Comparison of ENCODE assay signal across 26 cellular contexts in the genomic region with DNA sequence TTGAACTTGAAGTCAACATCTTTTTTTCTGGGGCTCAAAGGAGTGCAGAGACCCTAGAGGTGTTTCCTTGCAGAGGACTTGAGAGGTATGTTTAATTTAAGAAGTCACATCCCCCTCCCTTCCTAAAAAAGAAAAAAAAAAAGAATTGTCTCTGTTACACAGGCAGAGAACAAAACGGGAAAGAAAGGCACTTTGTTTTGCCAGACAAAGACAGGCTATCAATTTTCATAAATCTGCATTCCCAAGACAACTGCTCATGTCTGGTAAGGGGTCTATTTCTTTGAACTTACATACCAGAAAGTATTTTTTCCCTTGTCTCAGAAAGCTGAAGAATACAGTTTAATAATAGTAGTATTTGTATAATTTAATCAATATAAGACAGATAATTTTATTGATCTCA.
"Had no signal": no experiment of that assay in that cellular context is flagged by ENCODE, and none has a peak within 500 bp of the region (broad histone marks: within the 10 kb centered on the region; RNA-seq: fewer than 3 reads in every experiment).

No MANE protein-coding gene starts in this region.

- H3K4me3 ChIP-seq: breast epithelium, gastrocnemius medialis, heart left ventricle, lower lobe of right lung, tibial nerve, vagina had no signal

- FAIRE-seq: small intestine had no signal

- H3K27ac Mint-ChIP-seq: activated naive CD8-positive, alpha-beta T cell treated with anti-CD3 and anti-CD28 coated beads, Interleukin-2, amount 50 U/mL, for 24 hours; activated T-helper 17 cell treated with anti-CD3 and anti-CD28 coated beads, Interleukin-2, amount 50 U/mL, for 72 hours; dendritic cell treated with granulocyte-macrophage colony-stimulating factor and Interleukin-4, amounts not matched to agents 40 ng/mL and 50 ng/mL, for 4 days; naive thymus-derived CD8-positive, alpha-beta T cell had no signal

- H3K27me3 Mint-ChIP-seq: activated naive CD8-positive, alpha-beta T cell treated with anti-CD3 and anti-CD28 coated beads, Interleukin-2, amount 50 U/mL, for 24 hours; activated T-helper 17 cell treated with anti-CD3 and anti-CD28 coated beads, Interleukin-2, amount 50 U/mL, for 72 hours; dendritic cell treated with granulocyte-macrophage colony-stimulating factor and Interleukin-4, amounts not matched to agents 40 ng/mL and 50 ng/mL, for 4 days had no signal

- H3K9me3 ChIP-seq: breast epithelium, gastrocnemius medialis, heart left ventricle, lower lobe of right lung, neutrophil, tibial nerve, vagina had no signal

- H3K36me3 ChIP-seq: breast epithelium, gastrocnemius medialis, heart left ventricle, lower lobe of right lung, neutrophil, tibial nerve, vagina had no signal

- H3K27me3 ChIP-seq: breast epithelium, gastrocnemius medialis, heart left ventricle, neutrophil, tibial nerve, vagina had no signal

- H3K4me3 Mint-ChIP-seq: activated naive CD8-positive, alpha-beta T cell treated with anti-CD3 and anti-CD28 coated beads, Interleukin-2, amount 50 U/mL, for 24 hours; activated T-helper 17 cell treated with anti-CD3 and anti-CD28 coated beads, Interleukin-2, amount 50 U/mL, for 72 hours; dendritic cell treated with granulocyte-macrophage colony-stimulating factor and Interleukin-4, amounts not matched to agents 40 ng/mL and 50 ng/mL, for 4 days; naive thymus-derived CD8-positive, alpha-beta T cell had no signal

- DNase-seq: activated CD4-positive, alpha-beta T cell treated with anti-CD3 and anti-CD28 coated beads for 1 hour; activated CD4-positive, alpha-beta T cell treated with anti-CD3 and anti-CD28 coated beads, Interleukin-2, amount 50 U/mL, for 4 hours; activated naive CD4-positive, alpha-beta T cell treated with Interleukin-2 at 50 U/mL for 16 hours; activated naive CD8-positive, alpha-beta T cell treated with anti-CD3 and anti-CD28 coated beads, Interleukin-2, amount 50 U/mL, for 24 hours; activated T-cell treated with anti-CD3 and anti-CD28 coated beads for 4 hours; aorta; cerebellar nuclear complex; effector memory CD4-positive, alpha-beta T cell; heart left ventricle; left cardiac atrium; lower lobe of right lung; naive thymus-derived CD8-positive, alpha-beta T cell; right cardiac atrium; small intestine; stimulated activated CD4-positive, alpha-beta T cell treated with anti-CD3 and anti-CD28 coated beads, Interleukin-4, amount 100 ng/mL, for 4 hours; stimulated activated CD8-positive, alpha-beta memory T cell treated with anti-CD3 and anti-CD28 coated beads, Interleukin-4, amount 100 ng/mL, for 48 hours; stimulated activated naive CD4-positive, alpha-beta T cell treated with Interleukin-2 at 50 U/mL for 16 hours; substantia nigra had no signal

- H3K27ac ChIP-seq: breast epithelium, heart left ventricle, lower lobe of right lung, neutrophil, tibial nerve, vagina, VCaP had no signal

- H3K4me1 ChIP-seq: breast epithelium, lower lobe of right lung, vagina had no signal

- H3K4me1 Mint-ChIP-seq: activated naive CD8-positive, alpha-beta T cell treated with anti-CD3 and anti-CD28 coated beads, Interleukin-2, amount 50 U/mL, for 24 hours; activated T-helper 17 cell treated with anti-CD3 and anti-CD28 coated beads, Interleukin-2, amount 50 U/mL, for 72 hours; naive thymus-derived CD8-positive, alpha-beta T cell had no signal
